In genomic region chr5:3269400-3270169, GRCh38 we compare ENCODE assay signal across 1 cellular context.
TF ChIP-seq lines count a peak whose summit lies in the region.

No MANE protein-coding gene starts in this region.

TF ChIP-seq in GM23338, 12 proteins besides CTCF, POLR2A, EP300 and RAD21 (continued from another document):
- TF ChIP-seq, protein P1, sequence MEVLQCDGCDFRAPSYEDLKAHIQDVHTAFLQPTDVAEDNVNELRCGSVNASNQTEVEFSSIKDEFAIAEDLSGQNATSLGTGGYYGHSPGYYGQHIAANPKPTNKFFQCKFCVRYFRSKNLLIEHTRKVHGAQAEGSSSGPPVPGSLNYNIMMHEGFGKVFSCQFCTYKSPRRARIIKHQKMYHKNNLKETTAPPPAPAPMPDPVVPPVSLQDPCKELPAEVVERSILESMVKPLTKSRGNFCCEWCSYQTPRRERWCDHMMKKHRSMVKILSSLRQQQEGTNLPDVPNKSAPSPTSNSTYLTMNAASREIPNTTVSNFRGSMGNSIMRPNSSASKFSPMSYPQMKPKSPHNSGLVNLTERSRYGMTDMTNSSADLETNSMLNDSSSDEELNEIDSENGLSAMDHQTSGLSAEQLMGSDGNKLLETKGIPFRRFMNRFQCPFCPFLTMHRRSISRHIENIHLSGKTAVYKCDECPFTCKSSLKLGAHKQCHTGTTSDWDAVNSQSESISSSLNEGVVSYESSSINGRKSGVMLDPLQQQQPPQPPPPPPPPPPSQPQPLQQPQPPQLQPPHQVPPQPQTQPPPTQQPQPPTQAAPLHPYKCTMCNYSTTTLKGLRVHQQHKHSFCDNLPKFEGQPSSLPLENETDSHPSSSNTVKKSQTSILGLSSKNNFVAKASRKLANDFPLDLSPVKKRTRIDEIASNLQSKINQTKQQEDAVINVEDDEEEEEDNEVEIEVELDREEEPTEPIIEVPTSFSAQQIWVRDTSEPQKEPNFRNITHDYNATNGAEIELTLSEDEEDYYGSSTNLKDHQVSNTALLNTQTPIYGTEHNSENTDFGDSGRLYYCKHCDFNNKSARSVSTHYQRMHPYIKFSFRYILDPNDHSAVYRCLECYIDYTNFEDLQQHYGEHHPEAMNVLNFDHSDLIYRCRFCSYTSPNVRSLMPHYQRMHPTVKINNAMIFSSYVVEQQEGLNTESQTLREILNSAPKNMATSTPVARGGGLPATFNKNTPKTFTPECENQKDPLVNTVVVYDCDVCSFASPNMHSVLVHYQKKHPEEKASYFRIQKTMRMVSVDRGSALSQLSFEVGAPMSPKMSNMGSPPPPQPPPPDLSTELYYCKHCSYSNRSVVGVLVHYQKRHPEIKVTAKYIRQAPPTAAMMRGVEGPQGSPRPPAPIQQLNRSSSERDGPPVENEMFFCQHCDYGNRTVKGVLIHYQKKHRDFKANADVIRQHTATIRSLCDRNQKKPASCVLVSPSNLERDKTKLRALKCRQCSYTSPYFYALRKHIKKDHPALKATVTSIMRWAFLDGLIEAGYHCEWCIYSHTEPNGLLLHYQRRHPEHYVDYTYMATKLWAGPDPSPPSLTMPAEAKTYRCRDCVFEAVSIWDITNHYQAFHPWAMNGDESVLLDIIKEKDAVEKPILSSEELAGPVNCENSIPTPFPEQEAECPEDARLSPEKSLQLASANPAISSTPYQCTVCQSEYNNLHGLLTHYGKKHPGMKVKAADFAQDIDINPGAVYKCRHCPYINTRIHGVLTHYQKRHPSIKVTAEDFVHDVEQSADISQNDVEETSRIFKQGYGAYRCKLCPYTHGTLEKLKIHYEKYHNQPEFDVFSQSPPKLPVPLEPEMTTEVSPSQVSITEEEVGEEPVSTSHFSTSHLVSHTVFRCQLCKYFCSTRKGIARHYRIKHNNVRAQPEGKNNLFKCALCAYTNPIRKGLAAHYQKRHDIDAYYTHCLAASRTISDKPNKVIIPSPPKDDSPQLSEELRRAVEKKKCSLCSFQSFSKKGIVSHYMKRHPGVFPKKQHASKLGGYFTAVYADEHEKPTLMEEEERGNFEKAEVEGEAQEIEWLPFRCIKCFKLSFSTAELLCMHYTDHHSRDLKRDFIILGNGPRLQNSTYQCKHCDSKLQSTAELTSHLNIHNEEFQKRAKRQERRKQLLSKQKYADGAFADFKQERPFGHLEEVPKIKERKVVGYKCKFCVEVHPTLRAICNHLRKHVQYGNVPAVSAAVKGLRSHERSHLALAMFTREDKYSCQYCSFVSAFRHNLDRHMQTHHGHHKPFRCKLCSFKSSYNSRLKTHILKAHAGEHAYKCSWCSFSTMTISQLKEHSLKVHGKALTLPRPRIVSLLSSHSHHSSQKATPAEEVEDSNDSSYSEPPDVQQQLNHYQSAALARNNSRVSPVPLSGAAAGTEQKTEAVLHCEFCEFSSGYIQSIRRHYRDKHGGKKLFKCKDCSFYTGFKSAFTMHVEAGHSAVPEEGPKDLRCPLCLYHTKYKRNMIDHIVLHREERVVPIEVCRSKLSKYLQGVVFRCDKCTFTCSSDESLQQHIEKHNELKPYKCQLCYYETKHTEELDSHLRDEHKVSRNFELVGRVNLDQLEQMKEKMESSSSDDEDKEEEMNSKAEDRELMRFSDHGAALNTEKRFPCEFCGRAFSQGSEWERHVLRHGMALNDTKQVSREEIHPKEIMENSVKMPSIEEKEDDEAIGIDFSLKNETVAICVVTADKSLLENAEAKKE (CRISPR knock-in tag; IDR thresholded peaks at IDR 0.05): no peak
- TF ChIP-seq JUNB (IDR thresholded peaks at IDR 0.05; ENCODE audit: unreplicated experiment) (no peak), CREB1 (CRISPR knock-in tag; IDR thresholded peaks at IDR 0.05; ENCODE audit: low read depth) (no peak), EZH2 (IDR thresholded peaks at IDR 0.05; ENCODE audit: low read depth, unreplicated experiment) (no peak), ZNF114 (CRISPR knock-in tag; IDR thresholded peaks at IDR 0.05) (no peak), REST (IDR thresholded peaks at IDR 0.05; ENCODE audit: unreplicated experiment) (no peak), NANOG (IDR thresholded peaks at IDR 0.05; ENCODE audit: borderline replicate concordance) (no peak), EZH2phosphoT487 (IDR thresholded peaks at IDR 0.05; ENCODE audit: unreplicated experiment) (no peak)
TF ChIP-seq in GM23338: peak in this region for 0.
